In genomic region chr1:181056560-181056959, GRCh38 we compare ENCODE assay signal across 18 cellular contexts. TPM values are rescaled to one million over a fixed set of nuclear protein-coding genes. Genes with fewer than 3 reads are reported as not detected.
DNase-seq lines count a peak whose midpoint lies in the region; ATAC-seq, FAIRE-seq and TF ChIP-seq lines count a peak whose summit lies in the region.
"Had no signal": no experiment of that assay in that cellular context is flagged by ENCODE, and none has a peak within 500 bp of the region (broad histone marks: within the 10 kb centered on the region; RNA-seq: fewer than 3 reads in every experiment).

No MANE protein-coding gene starts in this region.

- peaks cover 53 to 62% of the 10 kb centered on the region in 2 donors for H3K36me3 Mint-ChIP-seq in stimulated activated naive B cell treated with anti-CD40 and anti-IgM and Interleukin-4, amounts not matched to agents 10 μg/mL and 1 μg/mL and 100 μg/mL, for 72 hours
- H3K36me3 Mint-ChIP-seq in activated CD4-positive, alpha-beta memory T cell treated with anti-CD3 and anti-CD28 coated beads for 36 hours: peaks cover 33% of the 10 kb centered on the region

- BruUV-seq in K562 (replicated peaks; lab: Mats Ljungman, UMichigan): no TSS peak

- in situ Hi-C loops in K562 (cut with MboI): no loop called here

- no peaks in the 10 kb centered on the region for H3K79me2 ChIP-seq in K562 (ENCODE audit: control insufficient read depth, insufficient read depth, low read length)

- POLR2A ChIA-PET in K562 (lab: Yijun Ruan, JAX): interaction anchor here (0.6 to 3.0 kb wide), 4 partner anchors 13 to 66 kb away, joined by 3 to 15 read pairs (median 8); no protein-coding TSS in a partner anchor
- POLR2A ChIA-PET in activated CD4-positive, alpha-beta memory T cell treated with anti-CD3 and anti-CD28 coated beads for 36 hours (lab: Charles Lee): no interaction called here

- peaks cover 6 to 14% of the 10 kb centered on the region in 2 donors for H3K4me1 Mint-ChIP-seq in stimulated activated naive B cell treated with anti-CD40 and anti-IgM and Interleukin-4, amounts not matched to agents 10 μg/mL and 1 μg/mL and 100 μg/mL, for 72 hours
- peaks cover 3% of the 10 kb centered on the region for H3K4me1 Mint-ChIP-seq in activated CD4-positive, alpha-beta memory T cell treated with anti-CD3 and anti-CD28 coated beads for 36 hours (ENCODE audit: low read depth)

- H3K9me3 ChIP-seq in right atrium auricular region (peaks cover 0 to 4% of the 10 kb centered on the region in 2 donors), K562 (replicated peaks; ENCODE audit: control insufficient read depth, insufficient read depth, low read depth, low read length) (no peaks in the 10 kb centered on the region), gastroesophageal sphincter (no peaks in the 10 kb centered on the region)
- H3K9me3 ChIP-seq: BE2C had no signal

- DNase-seq in right atrium auricular region (ENCODE audit: low spot score) (no peak), Right ventricle myocardium inferior (ENCODE audit: missing footprints) (no peak), K562 (ENCODE audit: extremely low read depth in 1 of 4, low spot score in 3 of 4) (no peak), NCI-H1694 (lab: John Stamatoyannopoulos, UW) (no peak)
- no peak for DNase-seq in stimulated activated naive B cell treated with anti-CD40 and anti-IgM and Interleukin-4, amounts not matched to agents 10 μg/mL and 1 μg/mL and 100 μg/mL, for 72 hours
- DNase-seq in activated CD4-positive, alpha-beta memory T cell treated with anti-CD3 and anti-CD28 coated beads for 36 hours: no peak
- DNase-seq: ACHN; BE2C; CD4-positive, alpha-beta memory T cell; DMS79; HCEC 1CT; IMR-90 had no signal

- H2AFZ ChIP-seq in K562 (ENCODE audit: low read depth, low read length): no peak overlapping the region

- peak overlapping the region; percentile 65 for H3K27ac Mint-ChIP-seq in stimulated activated naive B cell treated with anti-CD40 and anti-IgM and Interleukin-4, amounts not matched to agents 10 μg/mL and 1 μg/mL and 100 μg/mL, for 72 hours
- H3K27ac Mint-ChIP-seq in activated CD4-positive, alpha-beta memory T cell treated with anti-CD3 and anti-CD28 coated beads for 36 hours: no peak overlapping the region

- H3K4me3 ChIP-seq in right atrium auricular region: no peak overlapping the region
- no peak overlapping the region for H3K4me3 ChIP-seq in K562
- no peak overlapping the region for H3K4me3 ChIP-seq in gastroesophageal sphincter

- TF ChIP-seq EP300 in K562 (IDR thresholded peaks at IDR 0.05; ENCODE audit: low read length) (no peak), gastroesophageal sphincter (IDR thresholded peaks at IDR 0.05) (no peak)

- H3K9ac ChIP-seq in K562 (ENCODE audit: insufficient read depth in 1 of 2, low read depth in 2 of 2, low read length in 2 of 2): no peak overlapping the region

- no peaks in the 10 kb centered on the region for H3K27me3 Mint-ChIP-seq in stimulated activated naive B cell treated with anti-CD40 and anti-IgM and Interleukin-4, amounts not matched to agents 10 μg/mL and 1 μg/mL and 100 μg/mL, for 72 hours
- no peaks in the 10 kb centered on the region for H3K27me3 Mint-ChIP-seq in activated CD4-positive, alpha-beta memory T cell treated with anti-CD3 and anti-CD28 coated beads for 36 hours
- H3K27me3 Mint-ChIP-seq: CD4-positive, alpha-beta memory T cell had no signal

- TF ChIP-seq POLR2A in K562 (conservative IDR thresholded peaks at IDR 0.05) (no peak), gastroesophageal sphincter (IDR thresholded peaks at IDR 0.05) (no peak)

- H3K36me3 ChIP-seq in right atrium auricular region (no peaks in the 10 kb centered on the region), K562 (ENCODE audit: control insufficient read depth, insufficient read depth, low read length) (no peaks in the 10 kb centered on the region), gastroesophageal sphincter (peaks cover 0 to 50% of the 10 kb centered on the region in 2 donors)
- H3K36me3 ChIP-seq: BE2C had no signal

- H3K4me1 ChIP-seq in right atrium auricular region (peaks cover 0 to 36% of the 10 kb centered on the region in 2 donors), K562 (replicated peaks in 1 of 2; ENCODE audit: control insufficient read depth in 2 of 2, insufficient read depth in 2 of 2, low read length in 2 of 2) (no peaks in the 10 kb centered on the region), gastroesophageal sphincter (peaks cover 2 to 20% (median 3%) of the 10 kb centered on the region in 3 donors)
- H3K4me1 ChIP-seq: BE2C had no signal

- 21% methylated on average over 6 of the region's 6 CpGs for WGBS in K562 (ENCODE audit: insufficient coverage, low coverage, missing lambda C conversion rate)
- WGBS in gastroesophageal sphincter (ENCODE audit: low coverage in 1 of 2), 2 donors: 82 to 93% methylated on average over 2 of the region's 6 CpGs

- peaks cover 8 to 9% of the 10 kb centered on the region in 2 donors for H3K9me3 Mint-ChIP-seq in stimulated activated naive B cell treated with anti-CD40 and anti-IgM and Interleukin-4, amounts not matched to agents 10 μg/mL and 1 μg/mL and 100 μg/mL, for 72 hours
- H3K9me3 Mint-ChIP-seq in activated CD4-positive, alpha-beta memory T cell treated with anti-CD3 and anti-CD28 coated beads for 36 hours: peaks cover 21% of the 10 kb centered on the region

- intact Hi-C loops in Right ventricle myocardium inferior (cut with DNase I) (no loop called here), K562 (cut with micrococcal nuclease) (no loop called here)
- intact Hi-C loops in activated CD4-positive, alpha-beta memory T cell treated with anti-CD3 and anti-CD28 coated beads for 36 hours (cut with micrococcal nuclease): no loop called here

- no peak overlapping the region for H3K4me3 Mint-ChIP-seq in stimulated activated naive B cell treated with anti-CD40 and anti-IgM and Interleukin-4, amounts not matched to agents 10 μg/mL and 1 μg/mL and 100 μg/mL, for 72 hours
- H3K4me3 Mint-ChIP-seq in activated CD4-positive, alpha-beta memory T cell treated with anti-CD3 and anti-CD28 coated beads for 36 hours: no peak overlapping the region
- H3K4me3 Mint-ChIP-seq: CD4-positive, alpha-beta memory T cell had no signal

- H3K4me2 ChIP-seq in K562 (ENCODE audit: insufficient read depth, low read length): no peak overlapping the region

- no peak for ATAC-seq in Right ventricle myocardium inferior
- ATAC-seq in K562: no peak
- ATAC-seq in gastroesophageal sphincter: no peak
- ATAC-seq in stimulated activated naive B cell treated with anti-CD40 and anti-IgM and Interleukin-4, amounts not matched to agents 10 μg/mL and 1 μg/mL and 100 μg/mL, for 72 hours (replicated peaks): no peak
- ATAC-seq in GM18511 (IDR thresholded peaks at IDR 0.05; ENCODE audit: unreplicated experiment): no peak

- TF ChIP-seq CTCF in right atrium auricular region (IDR thresholded peaks at IDR 0.05) (no peak), K562 (IDR thresholded peaks at IDR 0.05 in 2 of 3, conservative IDR thresholded peaks at IDR 0.05 in 1 of 3; ENCODE audit: insufficient read depth in 2 of 3, low read depth in 1 of 3, low read length in 3 of 3) (no peak), gastroesophageal sphincter (IDR thresholded peaks at IDR 0.05) (no peak)

- CTCF ChIA-PET in K562 (lab: Yijun Ruan, JAX; ENCODE audit: low intra/inter-chr PET ratio): no interaction called here
- CTCF ChIA-PET in activated CD4-positive, alpha-beta memory T cell treated with anti-CD3 and anti-CD28 coated beads for 36 hours (lab: Charles Lee): interaction anchor here (0.6 kb wide), 1 partner anchor 475 kb away, joined by 3 read pairs; no protein-coding TSS in a partner anchor

- no peaks in the 10 kb centered on the region for H4K20me1 ChIP-seq in K562 (replicated peaks; ENCODE audit: control insufficient read depth, insufficient read depth, low read length)

- H3K27ac ChIP-seq in right atrium auricular region (peak overlapping the region; percentile 36 to 48), K562 (ENCODE audit: extremely low read depth, low read depth, low read length) (no peak overlapping the region), gastroesophageal sphincter (peak overlapping the region in 3 of 4 donors; percentile 8 to 45 (median 10))
- H3K27ac ChIP-seq: C4-2B had no signal

- no peak for FAIRE-seq in K562 (lab: Jason Lieb, UNC)
- FAIRE-seq: G401.6, GM12892, GM19239 had no signal

- no peak for TF ChIP-seq RAD21 in K562 (CRISPR knock-in tag; conservative IDR thresholded peaks at IDR 0.05 in 1 of 2, IDR thresholded peaks at IDR 0.05 in 1 of 2)

- H3K27me3 ChIP-seq in right atrium auricular region (no peaks in the 10 kb centered on the region), K562 (ENCODE audit: control insufficient read depth in 2 of 2, insufficient read depth in 2 of 2, low read length in 2 of 2) (peaks cover 0 to 12% of the 10 kb centered on the region in 2 experiments; a peak in 1 of 5 replicates), gastroesophageal sphincter (no peaks in the 10 kb centered on the region)
- H3K27me3 ChIP-seq: BE2C had no signal

- no peaks in the 10 kb centered on the region for H3K9me1 ChIP-seq in K562 (ENCODE audit: control insufficient read depth, insufficient read depth, low read length)

RNA-seq across cellular contexts. Expression of gene MR1, which starts 22.8 kb away (rescaled TPM):
- total RNA-seq in right atrium auricular region (1 to 10 TPM; 9.9 to 10.0 TPM), Right ventricle myocardium inferior (5.3 TPM), K562 (2014; rRNA removed) (8.7 and 9.7 TPM in 2 replicates), K562 (2014; rRNA removed; fragmentation: Illumina TruSeq; extraction: Trizol) (13.6 and 17.0 TPM in 2 replicates), K562 (2015; rRNA removed; fragmentation: Illumina TruSeq; extraction: Trizol) (14.1 and 17.1 TPM in 2 replicates), K562 (2021) (9.7 and 10.4 TPM in 2 replicates), gastroesophageal sphincter (10 to 100 TPM; 15.3 to 19.8 (median 18.2) TPM)
- total RNA-seq in K562 (2011; cell fraction: chromatin; rRNA removed; ENCODE audit: low replicate concordance): 22.3 and 22.5 TPM in 2 replicates
- total RNA-seq in K562 (2011; cell fraction: nucleolus; rRNA removed): 18.4 and 20.3 TPM in 2 replicates
- total RNA-seq in K562 (2011; cell fraction: nucleoplasm; rRNA removed): 21.1 and 25.2 TPM in 2 replicates
- polyA plus RNA-seq in K562 (2011; rRNA removed) (13.1 and 21.7 TPM in 2 replicates), K562 (2014; fragmentation: Illumina TruSeq; extraction: Trizol) (16.9 and 18.5 TPM in 2 replicates), K562 (2014; fragmentation: Nextera tagmentation; extraction: Ambion mirVana) (10 to 100 TPM; 15.6 to 19.8 TPM), K562 (2014; rRNA removed) (11.3 and 11.9 TPM in 2 replicates)
- polyA plus RNA-seq in K562 (2011; cell fraction: cytosol; rRNA removed): 10.9 and 14.9 TPM in 2 replicates
- polyA plus RNA-seq in K562 (2011; cell fraction: nucleus; rRNA removed): 6.1 and 10.3 TPM in 2 replicates
- polyA plus RNA-seq in K562 (2012): 12.3 and 24.7 TPM in 2 replicates
- 9.1 and 12.0 TPM in 2 replicates for polyA minus RNA-seq in K562 (2011; rRNA and poly(A)+ RNA removed)
- polyA minus RNA-seq in K562 (2011; cell fraction: cytosol; rRNA and poly(A)+ RNA removed): 2.0 and 7.4 TPM in 2 replicates
- 6.5 and 6.6 TPM in 2 replicates for polyA minus RNA-seq in K562 (2011; cell fraction: nucleus; rRNA and poly(A)+ RNA removed)
- total RNA-seq in activated CD4-positive, alpha-beta memory T cell treated with anti-CD3 and anti-CD28 coated beads for 36 hours: 10 to 100 TPM; 19.5 to 21.2 TPM

RNA-seq across cellular contexts. Expression of gene IER5, which starts 31.9 kb away (rescaled TPM):
- total RNA-seq in right atrium auricular region (10 to 100 TPM; 25.6 to 55.1 TPM), Right ventricle myocardium inferior (14.3 TPM), K562 (2014; rRNA removed) (32.1 and 33.1 TPM in 2 replicates), K562 (2014; rRNA removed; fragmentation: Illumina TruSeq; extraction: Trizol) (9.9 and 10.9 TPM in 2 replicates), K562 (2015; rRNA removed; fragmentation: Illumina TruSeq; extraction: Trizol) (14.1 and 14.6 TPM in 2 replicates), K562 (2021) (29.8 and 30.4 TPM in 2 replicates), gastroesophageal sphincter (10 to 100 TPM; 10.7 to 16.7 (median 14.9) TPM)
- total RNA-seq in K562 (2011; cell fraction: chromatin; rRNA removed; ENCODE audit: low replicate concordance): 21.5 and 24.6 TPM in 2 replicates
- total RNA-seq in K562 (2011; cell fraction: nucleolus; rRNA removed): 27.5 and 31.9 TPM in 2 replicates
- 26.3 and 27.0 TPM in 2 replicates for total RNA-seq in K562 (2011; cell fraction: nucleoplasm; rRNA removed)
- polyA plus RNA-seq in K562 (2011; rRNA removed) (11.5 and 13.9 TPM in 2 replicates), K562 (2014; fragmentation: Illumina TruSeq; extraction: Trizol) (12.0 and 12.6 TPM in 2 replicates), K562 (2014; fragmentation: Nextera tagmentation; extraction: Ambion mirVana) (1 to 10 TPM; 2.4 to 2.5 TPM), K562 (2014; rRNA removed) (25.0 and 25.7 TPM in 2 replicates)
- 9.5 and 16.6 TPM in 2 replicates for polyA plus RNA-seq in K562 (2011; cell fraction: cytosol; rRNA removed)
- polyA plus RNA-seq in K562 (2011; cell fraction: nucleus; rRNA removed): 19.1 and 21.0 TPM in 2 replicates
- polyA plus RNA-seq in K562 (2012): 18.7 and 22.8 TPM in 2 replicates
- polyA minus RNA-seq in K562 (2011; rRNA and poly(A)+ RNA removed): 10.3 and 13.4 TPM in 2 replicates
- 12.1 and 13.3 TPM in 2 replicates for polyA minus RNA-seq in K562 (2011; cell fraction: cytosol; rRNA and poly(A)+ RNA removed)
- polyA minus RNA-seq in K562 (2011; cell fraction: nucleus; rRNA and poly(A)+ RNA removed): 21.1 and 33.3 TPM in 2 replicates
- total RNA-seq in activated CD4-positive, alpha-beta memory T cell treated with anti-CD3 and anti-CD28 coated beads for 36 hours: 10 to 100 TPM; 27.9 to 28.9 TPM

RNA-seq across cellular contexts. Expression of gene STX6, which starts 33.9 kb away (rescaled TPM):
- total RNA-seq in right atrium auricular region: 10 to 100 TPM in 1 of 2 donors, 1 to 10 TPM in 1; 6.6 to 12.0 TPM
- 6.1 TPM for total RNA-seq in Right ventricle myocardium inferior
- total RNA-seq in K562 (2011; cell fraction: chromatin; rRNA removed; ENCODE audit: low replicate concordance): 27.8 and 49.3 TPM in 2 replicates
- total RNA-seq in K562 (2011; cell fraction: nucleolus; rRNA removed): 14.2 and 15.1 TPM in 2 replicates
- total RNA-seq in K562 (2011; cell fraction: nucleoplasm; rRNA removed): 33.1 and 59.3 TPM in 2 replicates
- total RNA-seq in K562 (2014; rRNA removed): 13.5 and 14.7 TPM in 2 replicates
- total RNA-seq in K562 (2014; rRNA removed; fragmentation: Illumina TruSeq; extraction: Trizol): 14.2 and 14.7 TPM in 2 replicates
- 11.5 and 12.9 TPM in 2 replicates for total RNA-seq in K562 (2015; rRNA removed; fragmentation: Illumina TruSeq; extraction: Trizol)
- total RNA-seq in K562 (2021): 11.9 and 13.0 TPM in 2 replicates
- 11.4 and 16.2 TPM in 2 replicates for polyA plus RNA-seq in K562 (2011; rRNA removed)
- 7.9 and 8.7 TPM in 2 replicates for polyA plus RNA-seq in K562 (2011; cell fraction: cytosol; rRNA removed)
- 11.6 and 12.0 TPM in 2 replicates for polyA plus RNA-seq in K562 (2011; cell fraction: nucleus; rRNA removed)
- polyA plus RNA-seq in K562 (2012): 7.4 and 9.2 TPM in 2 replicates
- polyA plus RNA-seq in K562 (2014; fragmentation: Illumina TruSeq; extraction: Trizol): 10.5 and 10.8 TPM in 2 replicates
- polyA plus RNA-seq in K562 (2014; fragmentation: Nextera tagmentation; extraction: Ambion mirVana): 1 to 10 TPM; 2.5 to 2.8 TPM
- 12.1 and 12.3 TPM in 2 replicates for polyA plus RNA-seq in K562 (2014; rRNA removed)
- 21.1 and 24.9 TPM in 2 replicates for polyA minus RNA-seq in K562 (2011; rRNA and poly(A)+ RNA removed)
- 6.6 and 8.4 TPM in 2 replicates for polyA minus RNA-seq in K562 (2011; cell fraction: cytosol; rRNA and poly(A)+ RNA removed)
- 12.9 and 19.1 TPM in 2 replicates for polyA minus RNA-seq in K562 (2011; cell fraction: nucleus; rRNA and poly(A)+ RNA removed)
- total RNA-seq in gastroesophageal sphincter: 10 to 100 TPM; 16.3 to 36.3 (median 24.6) TPM
- total RNA-seq in activated CD4-positive, alpha-beta memory T cell treated with anti-CD3 and anti-CD28 coated beads for 36 hours: 10 to 100 TPM; 18.8 to 19.4 TPM
